In the genomic region with DNA sequence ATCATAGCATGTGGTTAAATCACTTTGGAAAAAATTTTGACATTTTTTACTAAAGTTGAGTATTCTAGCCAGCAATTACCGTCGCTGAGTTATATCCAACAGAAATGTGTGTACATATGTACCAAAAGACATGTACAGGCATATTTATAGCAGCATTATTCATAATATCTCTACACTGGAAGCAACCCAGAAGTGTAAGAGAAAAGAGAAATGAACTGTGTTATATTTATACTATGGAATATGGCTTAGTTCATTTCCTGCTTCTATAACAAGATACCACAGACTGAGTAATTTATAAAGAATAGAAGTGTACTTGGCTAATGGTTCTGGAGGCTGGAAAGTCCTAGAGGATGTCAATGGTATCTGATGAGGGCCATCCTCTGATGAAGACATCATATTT, we compare ENCODE assay signal across 29 cellular contexts.
"Had no signal": no experiment of that assay in that cellular context is flagged by ENCODE, and none has a peak within 500 bp of the region (broad histone marks: within the 10 kb centered on the region; RNA-seq: fewer than 3 reads in every experiment).

No MANE protein-coding gene starts in this region.

- H3K9me3 ChIP-seq: body of pancreas, colonic mucosa, gastrocnemius medialis had no signal

- H3K27ac ChIP-seq: body of pancreas, cardiac muscle cell, colonic mucosa, gastrocnemius medialis, heart left ventricle, VCaP had no signal

- H3K4me1 Mint-ChIP-seq: activated T-helper 17 cell treated with anti-CD3 and anti-CD28 coated beads, Interleukin-2, amount 50 U/mL, for 72 hours; WTC11 had no signal

- H3K36me3 Mint-ChIP-seq: activated naive CD8-positive, alpha-beta T cell had no signal

- H3K27me3 ChIP-seq: body of pancreas, cardiac muscle cell, colonic mucosa, gastrocnemius medialis, heart left ventricle had no signal

- H3K4me1 ChIP-seq: body of pancreas, colonic mucosa, gastrocnemius medialis, heart left ventricle had no signal

- ATAC-seq: activated CD8-positive, alpha-beta T cell treated with anti-CD3 and anti-CD28 coated beads for 36 hours; activated T-cell treated with anti-CD3 and anti-CD28 coated beads, Interleukin-2, amount 50 U/mL, for 4 hours; activated T-helper 17 cell treated with anti-CD3 and anti-CD28 coated beads, Interleukin-2, amount 50 U/mL, for 72 hours; body of pancreas; esophagus mucosa; gastrocnemius medialis; heart left ventricle; WTC11 had no signal

- H3K36me3 ChIP-seq: cardiac muscle cell, colonic mucosa, gastrocnemius medialis, heart left ventricle had no signal

- H3K4me3 ChIP-seq: body of pancreas, cardiac muscle cell, colonic mucosa, gastrocnemius medialis, heart left ventricle had no signal

- H3K27ac Mint-ChIP-seq: activated CD8-positive, alpha-beta T cell treated with anti-CD3 and anti-CD28 coated beads for 36 hours; activated naive CD8-positive, alpha-beta T cell; activated T-helper 17 cell treated with anti-CD3 and anti-CD28 coated beads, Interleukin-2, amount 50 U/mL, for 72 hours; WTC11 had no signal

- DNase-seq: activated CD4-positive, alpha-beta T cell treated with anti-CD3 and anti-CD28 coated beads for 1 hour; activated CD4-positive, alpha-beta T cell treated with anti-CD3 and anti-CD28 coated beads for 48 hours; activated CD4-positive, alpha-beta T cell treated with anti-CD3 and anti-CD28 coated beads, Interleukin-2, amount 50 U/mL, for 1 hour; activated CD4-positive, alpha-beta T cell treated with anti-CD3 and anti-CD28 coated beads, Interleukin-2, amount 50 U/mL, for 48 hours; activated CD8-positive, alpha-beta memory T cell treated with anti-CD3 and anti-CD28 coated beads for 24 hours; activated CD8-positive, alpha-beta T cell treated with anti-CD3 and anti-CD28 coated beads for 36 hours; activated effector memory CD4-positive, alpha-beta T cell treated with Interleukin-2 at 50 U/mL for 16 hours; activated gamma-delta T cell treated with Interleukin-2 at 50 U/mL for 16 hours; activated naive CD4-positive, alpha-beta T cell treated with anti-CD3 and anti-CD28 coated beads, Interleukin-2, amount 50 U/mL, for 16 hours; activated naive CD4-positive, alpha-beta T cell treated with Interleukin-2 at 50 U/mL for 16 hours; activated T-cell treated with anti-CD3 and anti-CD28 coated beads, Interleukin-2, amount 50 U/mL, for 4 hours; amniotic stem cell; anterior cingulate cortex; body of pancreas; central memory CD4-positive, alpha-beta T cell; cerebellar nuclear complex; colonic mucosa; effector CD8-positive, alpha-beta T cell; foreskin fibroblast; gastrocnemius medialis; glutamatergic neuron; heart left ventricle; T-helper 2 cell had no signal

- H3K4me3 Mint-ChIP-seq: activated CD8-positive, alpha-beta T cell treated with anti-CD3 and anti-CD28 coated beads for 36 hours; activated naive CD8-positive, alpha-beta T cell; activated T-cell treated with anti-CD3 and anti-CD28 coated beads, Interleukin-2, amount 50 U/mL, for 4 hours; activated T-helper 17 cell treated with anti-CD3 and anti-CD28 coated beads, Interleukin-2, amount 50 U/mL, for 72 hours; WTC11 had no signal

- H3K9me3 Mint-ChIP-seq: activated CD8-positive, alpha-beta T cell treated with anti-CD3 and anti-CD28 coated beads for 36 hours; activated T-cell treated with anti-CD3 and anti-CD28 coated beads, Interleukin-2, amount 50 U/mL, for 4 hours had no signal
